ENCODE assay signal across 8 cellular contexts in genomic region chr18:63676526-63676925, GRCh38.
DNase-seq lines count a peak whose midpoint lies in the region; ATAC-seq lines count a peak whose summit lies in the region.

No MANE protein-coding gene starts in this region.

- ATAC-seq in GM18499 (IDR thresholded peaks at IDR 0.05; ENCODE audit: insufficient read depth, unreplicated experiment) (peak; percentile 64), HG02588 (IDR thresholded peaks at IDR 0.05; ENCODE audit: unreplicated experiment) (peak; percentile 72), GM19455 (IDR thresholded peaks at IDR 0.05; ENCODE audit: unreplicated experiment) (no peak), HG02571 (IDR thresholded peaks at IDR 0.05; ENCODE audit: unreplicated experiment) (no peak)

- DNase-seq in NCI-H748 (lab: John Stamatoyannopoulos, UW; ENCODE audit: unreplicated experiment) (peak; percentile 62), iPS-NIHi11 (ENCODE audit: low spot score) (peak; percentile 46), NCI-H774 (lab: John Stamatoyannopoulos, UW) (no peak)
- no peak for DNase-seq in activated CD4-positive, alpha-beta T cell treated with anti-CD3 and anti-CD28 coated beads, Interleukin-2, amount 50 U/mL, for 4 hours

Comparison
In these comparisons a context has a peak if more than half of its experiments do, and no peak if none do; other contexts are left out.
1. ATAC-seq: peak in GM18499 (single experiment) and HG02588 (single experiment); none in GM19455 (single experiment) and HG02571 (single experiment).
2. DNase-seq: peak in NCI-H748 (single experiment) and iPS-NIHi11 (single experiment); none in NCI-H774 (single experiment) and activated CD4-positive, alpha-beta T cell treated with anti-CD3 and anti-CD28 coated beads, Interleukin-2, amount 50 U/mL, for 4 hours (0 of 2).